17 cellular contexts compared by ENCODE assay signal in the genomic region with DNA sequence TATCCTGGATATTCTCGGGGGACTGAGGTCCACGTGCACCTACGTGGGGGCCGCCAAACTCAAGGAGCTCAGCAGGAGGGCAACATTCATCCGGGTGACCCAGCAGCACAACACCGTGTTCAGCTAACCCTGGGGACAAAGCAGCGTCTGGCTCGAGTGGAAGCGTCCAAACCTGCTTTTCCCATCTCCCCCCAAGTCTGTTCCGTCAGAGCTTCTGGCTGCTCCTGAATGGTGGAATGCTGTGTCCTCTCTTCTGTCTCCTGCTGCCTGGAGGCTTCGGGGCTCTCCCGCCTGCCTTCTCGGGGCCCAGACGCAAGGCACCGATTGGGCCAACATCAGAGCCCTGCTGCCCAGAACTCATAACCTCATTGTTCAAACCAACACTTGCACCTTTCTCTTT. TPM values are rescaled to one million over a fixed set of nuclear protein-coding genes. Genes with fewer than 3 reads are reported as not detected.
DNase-seq lines count a peak whose midpoint lies in the region; ATAC-seq, FAIRE-seq and TF ChIP-seq lines count a peak whose summit lies in the region.
"Had no signal": no experiment of that assay in that cellular context is flagged by ENCODE, and none has a peak within 500 bp of the region (broad histone marks: within the 10 kb centered on the region; RNA-seq: fewer than 3 reads in every experiment).

No MANE protein-coding gene starts in this region.

- peaks cover 7% of the 10 kb centered on the region for H3K4me1 Mint-ChIP-seq in neural crest cell
- no peaks in the 10 kb centered on the region for H3K4me1 Mint-ChIP-seq in stimulated activated naive B cell treated with anti-CD40 and anti-IgM and Interleukin-4, amounts not matched to agents 10 μg/mL and 1 μg/mL and 100 μg/mL, for 72 hours

- no peaks in the 10 kb centered on the region for H3K27me3 ChIP-seq in SK-N-SH (ENCODE audit: insufficient read depth)
- H3K27me3 ChIP-seq: BLaER1 had no signal

- H3K4me2 ChIP-seq in SK-N-SH = no peak overlapping the region
- H3K4me2 ChIP-seq: BLaER1, GM23338 had no signal

- H3K27ac ChIP-seq in SK-N-SH (ENCODE audit: low read depth in 2 of 2, low read length in 1 of 2) = no peak overlapping the region
- H3K27ac ChIP-seq: BLaER1 had no signal

- no peaks in the 10 kb centered on the region for H3K9me3 ChIP-seq in SK-N-SH
- H3K9me3 ChIP-seq: BLaER1, Caco-2 had no signal

- H2AFZ ChIP-seq in SK-N-SH (ENCODE audit: low read depth) = no peak overlapping the region
- H2AFZ ChIP-seq: GM23338 had no signal

- FAIRE-seq in D721Med (lab: Jason Lieb, UNC) = no peak
- FAIRE-seq: G401.6, GM12891 had no signal

- TF ChIP-seq RAD21 in SK-N-SH (IDR thresholded peaks at IDR 0.05; ENCODE audit: low read length) = no peak

- H3K36me3 Mint-ChIP-seq in neural crest cell (ENCODE audit: low read depth) = no peaks in the 10 kb centered on the region
- H3K36me3 Mint-ChIP-seq in stimulated activated naive B cell treated with anti-CD40 and anti-IgM and Interleukin-4, amounts not matched to agents 10 μg/mL and 1 μg/mL and 100 μg/mL, for 72 hours = peaks cover 0 to 9% of the 10 kb centered on the region in 2 donors

- H3K4me3 Mint-ChIP-seq in neural crest cell = no peak overlapping the region
- no peak overlapping the region for H3K4me3 Mint-ChIP-seq in stimulated activated naive B cell treated with anti-CD40 and anti-IgM and Interleukin-4, amounts not matched to agents 10 μg/mL and 1 μg/mL and 100 μg/mL, for 72 hours
- H3K4me3 Mint-ChIP-seq: GM23338 had no signal

- no peaks in the 10 kb centered on the region for H3K9me3 Mint-ChIP-seq in neural crest cell
- H3K9me3 Mint-ChIP-seq in stimulated activated naive B cell treated with anti-CD40 and anti-IgM and Interleukin-4, amounts not matched to agents 10 μg/mL and 1 μg/mL and 100 μg/mL, for 72 hours = no peaks in the 10 kb centered on the region
- H3K9me3 Mint-ChIP-seq: CD8-positive, alpha-beta memory T cell; GM23338 had no signal

- no peak for ATAC-seq in stimulated activated naive B cell treated with anti-CD40 and anti-IgM and Interleukin-4, amounts not matched to agents 10 μg/mL and 1 μg/mL and 100 μg/mL, for 72 hours (replicated peaks)
- ATAC-seq: GM23338 had no signal

- H3K27ac Mint-ChIP-seq in neural crest cell (ENCODE audit: unreplicated experiment) = peak overlapping the region; percentile 71
- H3K27ac Mint-ChIP-seq in stimulated activated naive B cell treated with anti-CD40 and anti-IgM and Interleukin-4, amounts not matched to agents 10 μg/mL and 1 μg/mL and 100 μg/mL, for 72 hours = peak overlapping the region; percentile 62
- H3K27ac Mint-ChIP-seq: GM23338 had no signal

- H3K4me3 ChIP-seq in SK-N-SH (ENCODE audit: low read depth in 2 of 2, low read length in 1 of 2) = no peak overlapping the region
- H3K4me3 ChIP-seq: BLaER1, GM23338 had no signal

- H3K79me2 ChIP-seq in SK-N-SH (ENCODE audit: insufficient read depth) = no peaks in the 10 kb centered on the region

- H3K36me3 ChIP-seq in SK-N-SH (replicated peaks in 1 of 2; ENCODE audit: control insufficient read depth in 1 of 2, insufficient read depth in 2 of 2, low read length in 1 of 2) = peaks cover 0 to 8% of the 10 kb centered on the region in 2 experiments
- H3K36me3 ChIP-seq: BLaER1 had no signal

- H3K9me2 ChIP-seq in SK-N-SH = no peaks in the 10 kb centered on the region

- H3K9ac ChIP-seq in SK-N-SH = no peak overlapping the region
- H3K9ac ChIP-seq: BLaER1 had no signal

- POLR2A ChIA-PET in SK-N-SH (lab: Yijun Ruan, JAX) = no interaction called here

- WGBS in SK-N-SH (ENCODE audit: low lambda C conversion rate) = 95% methylated on average over 10 of the region's 15 CpGs

- CTCF ChIA-PET in SK-N-SH (lab: Yijun Ruan, JAX) = interaction anchor here (1.7 kb wide), 1 partner anchor 22 kb away, joined by 5 read pairs; no protein-coding TSS in a partner anchor

- no peaks in the 10 kb centered on the region for H3K4me1 ChIP-seq in SK-N-SH (ENCODE audit: control insufficient read depth in 1 of 2, insufficient read depth in 2 of 2, low read depth in 1 of 2, low read length in 1 of 2)
- H3K4me1 ChIP-seq: BLaER1, Caco-2 had no signal

- peaks cover 6% of the 10 kb centered on the region for H3K27me3 Mint-ChIP-seq in neural crest cell (ENCODE audit: low read depth)
- H3K27me3 Mint-ChIP-seq in stimulated activated naive B cell treated with anti-CD40 and anti-IgM and Interleukin-4, amounts not matched to agents 10 μg/mL and 1 μg/mL and 100 μg/mL, for 72 hours = peaks cover 9 to 13% of the 10 kb centered on the region in 2 donors

- DNase-seq in ELF-1 (ENCODE audit: low read depth, low spot score) (peak; percentile 40), islet precursor cell (peak; percentile 40), neural crest cell (ENCODE audit: low read depth, low spot score) (no peak), D721Med (ENCODE audit: insufficient read length, low spot score) (no peak), SK-N-SH (no peak)
- no peak for DNase-seq in stimulated activated naive B cell treated with anti-CD40 and anti-IgM and Interleukin-4, amounts not matched to agents 10 μg/mL and 1 μg/mL and 100 μg/mL, for 72 hours
- DNase-seq in activated CD4-positive, alpha-beta T cell treated with anti-CD3 and anti-CD28 coated beads, Interleukin-2, amount 50 U/mL, for 48 hours = no peak
- DNase-seq: 8988T; AML-193; Caco-2; CD8-positive, alpha-beta memory T cell; DMS79; H7 had no signal

- H4K20me1 ChIP-seq in SK-N-SH (ENCODE audit: insufficient read depth) = no peaks in the 10 kb centered on the region
- H4K20me1 ChIP-seq: BLaER1 had no signal

- no peaks in the 10 kb centered on the region for H3F3A ChIP-seq in SK-N-SH (replicated peaks; ENCODE audit: insufficient read depth)

- TF ChIP-seq CTCF in neural crest cell (conservative IDR thresholded peaks at IDR 0.05) (no peak), D721Med (IDR thresholded peaks at IDR 0.05; ENCODE audit: insufficient read depth, missing control alignments) (no peak), SK-N-SH (IDR thresholded peaks at IDR 0.05) (no peak)

- no peak for TF ChIP-seq EP300 in SK-N-SH (IDR thresholded peaks at IDR 0.05; ENCODE audit: borderline replicate concordance in 1 of 2, low read depth in 1 of 2, low read length in 1 of 2)

TF ChIP-seq in SK-N-SH, 30 proteins besides CTCF, POLR2A, EP300 and RAD21:
- TF ChIP-seq RXRA (IDR thresholded peaks at IDR 0.05; ENCODE audit: borderline replicate concordance, low read depth) (no peak), FOXJ3 (CRISPR knock-in tag; IDR thresholded peaks at IDR 0.05) (no peak), POLR2AphosphoS5 (IDR thresholded peaks at IDR 0.05; ENCODE audit: low read depth, low read length) (no peak), CHD2 (IDR thresholded peaks at IDR 0.05; ENCODE audit: low read length, partially characterized antibody) (no peak)
- TF ChIP-seq, protein P1, sequence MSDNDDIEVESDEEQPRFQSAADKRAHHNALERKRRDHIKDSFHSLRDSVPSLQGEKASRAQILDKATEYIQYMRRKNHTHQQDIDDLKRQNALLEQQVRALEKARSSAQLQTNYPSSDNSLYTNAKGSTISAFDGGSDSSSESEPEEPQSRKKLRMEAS (IDR thresholded peaks at IDR 0.05; ENCODE audit: low read depth) = no peak
- TF ChIP-seq, protein P2, sequence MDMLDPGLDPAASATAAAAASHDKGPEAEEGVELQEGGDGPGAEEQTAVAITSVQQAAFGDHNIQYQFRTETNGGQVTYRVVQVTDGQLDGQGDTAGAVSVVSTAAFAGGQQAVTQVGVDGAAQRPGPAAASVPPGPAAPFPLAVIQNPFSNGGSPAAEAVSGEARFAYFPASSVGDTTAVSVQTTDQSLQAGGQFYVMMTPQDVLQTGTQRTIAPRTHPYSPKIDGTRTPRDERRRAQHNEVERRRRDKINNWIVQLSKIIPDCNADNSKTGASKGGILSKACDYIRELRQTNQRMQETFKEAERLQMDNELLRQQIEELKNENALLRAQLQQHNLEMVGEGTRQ (IDR thresholded peaks at IDR 0.05; ENCODE audit: borderline replicate concordance, low read depth, low read length) = no peak

RNA-seq across cellular contexts. Expression of a gene that starts 56.7 kb away (rescaled TPM):
- 0.16 TPM in 1 of 2 replicates, not detected in the other for total RNA-seq in neural crest cell
- 18.4 and 21.0 TPM in 2 replicates for polyA plus RNA-seq in SK-N-SH (2012; rRNA removed)
- polyA plus RNA-seq in SK-N-SH (2012; cell fraction: cytosol; rRNA removed) = 19.0 and 21.2 TPM in 2 replicates
- polyA plus RNA-seq in SK-N-SH (2012; cell fraction: nucleus; rRNA removed) = 11.0 and 12.5 TPM in 2 replicates

Comparison
In these comparisons a context has a peak if more than half of its experiments do, and no peak if none do; other contexts are left out.
1. DNase-seq: peak in ELF-1 (single experiment) and islet precursor cell (single experiment); none in neural crest cell (single experiment), stimulated activated naive B cell treated with anti-CD40 and anti-IgM and Interleukin-4, amounts not matched to agents 10 μg/mL and 1 μg/mL and 100 μg/mL, for 72 hours (single experiment), D721Med (single experiment), activated CD4-positive, alpha-beta T cell treated with anti-CD3 and anti-CD28 coated beads, Interleukin-2, amount 50 U/mL, for 48 hours (0 of 2) and SK-N-SH (single experiment).